8 cellular contexts compared by ENCODE assay signal in the genomic region with DNA sequence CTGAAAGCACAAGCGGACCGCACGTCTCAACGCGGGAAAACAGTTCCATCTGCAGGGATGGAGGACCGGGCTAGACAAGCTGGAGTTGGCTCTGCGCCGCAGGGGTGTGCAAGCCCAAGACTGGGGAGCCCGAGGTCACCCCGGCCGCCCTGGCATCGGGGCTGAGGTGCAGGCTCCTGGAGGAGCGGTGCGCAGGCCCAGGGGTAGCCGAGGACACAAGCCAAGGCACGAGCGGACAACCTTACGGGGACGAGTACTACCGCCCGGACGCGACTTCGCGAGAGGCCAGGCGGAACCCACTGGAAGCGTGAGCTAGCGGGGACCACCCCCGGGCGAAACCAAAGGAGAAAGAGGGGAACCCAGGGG. TPM values are rescaled to one million over a fixed set of nuclear protein-coding genes. Genes with fewer than 3 reads are reported as not detected.
A peak's percentile ranks its signal among the peaks of the same experiment; 100 is the strongest.
DNase-seq lines count a peak whose midpoint lies in the region; FAIRE-seq and TF ChIP-seq lines count a peak whose summit lies in the region.
"Not testable (repeated sequence)": the region's sequence is repeated elsewhere in the genome, so short reads cannot be mapped to it uniquely, and the experiment has no call there.

No MANE protein-coding gene starts in this region.

- TF ChIP-seq EP300 in tibial nerve (IDR thresholded peaks at IDR 0.05), result not testable (repeated sequence)

- CTCF ChIA-PET in GM10248 (lab: Yijun Ruan, JAX), result not testable (repeated sequence)

- peak overlapping the region; percentile 90 for H3K9ac ChIP-seq in HUES64 (ENCODE audit: low read depth, low read length)

- WGBS in HUES64, result 3% methylated on average over 20 of the region's 30 CpGs
- 1% methylated on average over 28 to 30 of the region's 30 CpGs for WGBS in tibial nerve, 2 donors

- intact Hi-C loops in breast epithelium (cut with DNase I; ENCODE audit: low total_unique reads), result not testable (repeated sequence)

- not testable (repeated sequence) for H3K27me3 ChIP-seq in HUES64 (ENCODE audit: insufficient read depth, low read length); breast epithelium; tibial nerve

- H3K36me3 ChIP-seq in HUES64 (ENCODE audit: insufficient read depth, low read length) (peaks cover 14% of the 10 kb centered on the region), tibial nerve (peaks cover 0 to 16% (median 0%) of the 10 kb centered on the region in 3 donors)
- not testable (repeated sequence) for H3K36me3 ChIP-seq in breast epithelium

- POLR2A ChIA-PET in GM10248 (lab: Yijun Ruan, JAX), result not testable (repeated sequence)

- not testable (repeated sequence) for FAIRE-seq in H54 (lab: Jason Lieb, UNC)

- TF ChIP-seq CTCF in GM10248 (IDR thresholded peaks at IDR 0.05; ENCODE audit: control extremely low read depth, extremely low read depth, low read depth, missing control alignments); VCaP (conservative IDR thresholded peaks at IDR 0.05); breast epithelium (IDR thresholded peaks at IDR 0.05); tibial nerve (IDR thresholded peaks at IDR 0.05): not testable (repeated sequence)

- not testable (repeated sequence) for H3K4me1 ChIP-seq in HUES64 (ENCODE audit: insufficient read depth, low read length); breast epithelium
- peaks cover 0 to 27% (median 9%) of the 10 kb centered on the region in 4 donors for H3K4me1 ChIP-seq in tibial nerve

- H3K9me3 ChIP-seq in HUES64 (ENCODE audit: insufficient read depth, low read depth, low read length); breast epithelium; tibial nerve: not testable (repeated sequence)

- H3K4me3 ChIP-seq in HUES64 (ENCODE audit: low read length) (peak overlapping the region; percentile 93), breast epithelium (peak overlapping the region; percentile 77 to 78 (median 77)), tibial nerve (peak overlapping the region; percentile 68 to 83 (median 70))

- TF ChIP-seq POLR2A in H54 (IDR thresholded peaks at IDR 0.05; ENCODE audit: low read depth, low read length); breast epithelium (IDR thresholded peaks at IDR 0.05); tibial nerve (IDR thresholded peaks at IDR 0.05): not testable (repeated sequence)

- H3K27ac ChIP-seq in HUES64 (ENCODE audit: low read depth, low read length) (peak overlapping the region; percentile 67; the same call in 1 of the 2 replicates), VCaP (peak overlapping the region; percentile 52), breast epithelium (peak overlapping the region; percentile 83 to 91), tibial nerve (peak overlapping the region; percentile 63 to 95 (median 85))

- DNase-seq in GM10248 (ENCODE audit: extremely low spot score) (peak; percentile 43), H54 (ENCODE audit: insufficient read length, low spot score) (peak; percentile 26), breast epithelium (ENCODE audit: low spot score in 2 of 2) (peak in 1 of 2 donors; percentile 44), hepatic stellate cell (ENCODE audit: low spot score) (peak; percentile 13), nucleus accumbens (lab: John Stamatoyannopoulos, UW) (peak in 32 of 56 donors; percentile 33 to 75 (median 60)), tibial nerve (ENCODE audit: low spot score in 2 of 2) (peak in 1 of 2 donors; percentile 30)

RNA-seq across cellular contexts. Expression of gene NPIPB15, which starts 8.5 kb away (rescaled TPM):
- polyA plus RNA-seq in HUES64 (2013, experiment 1 of 2), result 3.5 TPM
- polyA plus RNA-seq in HUES64 (2013, experiment 2 of 2), result 2.9 TPM
- total RNA-seq in breast epithelium (10 to 100 TPM in 1 of 3 donors, 1 to 10 TPM in 1, not detected in 1; 2.4 to 14.0 TPM), tibial nerve (10 to 100 TPM in 1 of 4 donors, 1 to 10 TPM in 2, not detected in 1; 5.5 to 21.1 (median 8.3) TPM)

RNA-seq across cellular contexts. Expression of gene CLEC18B, which starts 53.7 kb away (rescaled TPM):
- 2.1 TPM for polyA plus RNA-seq in HUES64 (2013, experiment 1 of 2)
- polyA plus RNA-seq in HUES64 (2013, experiment 2 of 2), result 4.7 TPM
- total RNA-seq in breast epithelium (1 to 10 TPM in 1 of 3 donors, under 1 TPM in 1, not detected in 1; 0.16 to 1.6 TPM), tibial nerve (10 to 100 TPM in 2 of 4 donors, 1 to 10 TPM in 2; 2.7 to 20.0 (median 9.0) TPM)
